2 cellular contexts compared by ENCODE assay signal in genomic region chr10:6346621-6347020, GRCh38.
TF ChIP-seq lines count a peak whose summit lies in the region.

No MANE protein-coding gene starts in this region.

TF ChIP-seq in liver, 16 proteins besides CTCF, POLR2A, EP300 and RAD21 (continued from another document):
- TF ChIP-seq REST (IDR thresholded peaks at IDR 0.05), result peak; percentile 15

TF ChIP-seq in HepG2, 621 proteins besides CTCF, POLR2A, EP300 and RAD21 (continued from another document):
- TF ChIP-seq ZNF414 (CRISPR knock-in tag; IDR thresholded peaks at IDR 0.05), result no peak
